ENCODE assay signal across 20 cellular contexts in genomic region chr6:6705061-6705425, GRCh38.
DNase-seq lines count a peak whose midpoint lies in the region; FAIRE-seq and TF ChIP-seq lines count a peak whose summit lies in the region.
"Had no signal": no experiment of that assay in that cellular context is flagged by ENCODE, and none has a peak within 500 bp of the region (broad histone marks: within the 10 kb centered on the region; RNA-seq: fewer than 3 reads in every experiment).

No MANE protein-coding gene starts in this region.

- TF ChIP-seq CTCF in HL-60 (IDR thresholded peaks at IDR 0.05; ENCODE audit: insufficient read depth, low read length) (no peak), Peyer's patch (IDR thresholded peaks at IDR 0.05) (no peak), keratinocyte (optimal IDR thresholded peaks at IDR 0.05 in 1 of 3, IDR thresholded peaks at IDR 0.05 in 1 of 3, conservative IDR thresholded peaks at IDR 0.05 in 1 of 3; ENCODE audit: extremely low read depth in 1 of 3, insufficient read depth in 2 of 3, low read length in 3 of 3) (no peak), dorsolateral prefrontal cortex (IDR thresholded peaks at IDR 0.05 in 54 of 56, conservative IDR thresholded peaks at IDR 0.05 in 2 of 56; ENCODE audit: low read depth in 1 of 56, partially characterized antibody in 56 of 56) (no peak)

- DNase-seq in HL-60 (ENCODE audit: low read depth in 1 of 2, low spot score in 1 of 2) (no peak), Peyer's patch (peak in 1 of 3 donors; percentile 26), keratinocyte (ENCODE audit: low read depth, low spot score) (no peak), dorsolateral prefrontal cortex (no peak), NCI-H526 (lab: John Stamatoyannopoulos, UW) (no peak), mucosa of gallbladder (ENCODE audit: low spot score) (no peak)
- no peak for DNase-seq in effector CD4-positive, alpha-beta T cell
- DNase-seq: C1 segment of cervical spinal cord; Calu3; CD4-positive, alpha-beta memory T cell; COR-L47; DMS53; DMS79 treated with DMSO at 0.1 percent for 48 hours; H9 had no signal

- H2AFZ ChIP-seq in keratinocyte (ENCODE audit: control insufficient read depth, low read length) = no peak overlapping the region
- H2AFZ ChIP-seq: GM23338 had no signal

- H3K27me3 ChIP-seq in BLaER1 (no peaks in the 10 kb centered on the region), HL-60 (ENCODE audit: insufficient read depth, poor library complexity, severe bottlenecking) (no peaks in the 10 kb centered on the region), Peyer's patch (no peaks in the 10 kb centered on the region), keratinocyte (ENCODE audit: control insufficient read depth, extremely low read depth, insufficient read depth, low read length) (no peaks in the 10 kb centered on the region), dorsolateral prefrontal cortex (no peaks in the 10 kb centered on the region)

- H3K9me3 ChIP-seq in BLaER1 (no peaks in the 10 kb centered on the region), Peyer's patch (no peaks in the 10 kb centered on the region), keratinocyte (ENCODE audit: control insufficient read depth, low read depth, low read length) (no peaks in the 10 kb centered on the region)

- no peak overlapping the region for H3K9ac ChIP-seq in BLaER1
- no peak overlapping the region for H3K9ac ChIP-seq in keratinocyte (ENCODE audit: control insufficient read depth, extremely low read depth, insufficient read depth, low read length)

- H3K4me1 ChIP-seq in BLaER1 = peaks cover 57% of the 10 kb centered on the region
- H3K4me1 ChIP-seq in Peyer's patch = peaks cover 0 to 29% (median 4%) of the 10 kb centered on the region in 4 donors
- H3K4me1 ChIP-seq in keratinocyte (ENCODE audit: control insufficient read depth, extremely low read depth, insufficient read depth, low read length) = peaks cover 37% of the 10 kb centered on the region

- H3K4me3 ChIP-seq in BLaER1 (no peak overlapping the region), HL-60 (replicated peaks; ENCODE audit: insufficient read depth, low read length) (no peak overlapping the region), Peyer's patch (no peak overlapping the region), keratinocyte (ENCODE audit: control insufficient read depth in 2 of 3, extremely low read depth in 1 of 3, insufficient read depth in 2 of 3, low read depth in 1 of 3, low read length in 3 of 3) (no peak overlapping the region), dorsolateral prefrontal cortex (no peak overlapping the region)
- H3K4me3 ChIP-seq: GM23338 had no signal

- no peak for TF ChIP-seq POLR2A in Peyer's patch (IDR thresholded peaks at IDR 0.05)

- H3K27ac ChIP-seq in BLaER1 (0 out of 2 replicates have a peak overlapping the region, but pooled peaks have one; percentile 4), HL-60 (replicated peaks) (peak overlapping the region; percentile 50; the same call in 1 of the 2 replicates), Peyer's patch (peak overlapping the region in 3 of 4 donors; percentile 61 to 94 (median 91)), keratinocyte (ENCODE audit: control insufficient read depth, insufficient read depth, low read length) (no peak overlapping the region), dorsolateral prefrontal cortex (no peak overlapping the region)
- H3K27ac ChIP-seq: 22Rv1 had no signal

- H3K36me3 ChIP-seq in BLaER1 = no peaks in the 10 kb centered on the region
- H3K36me3 ChIP-seq in Peyer's patch = no peaks in the 10 kb centered on the region
- no peaks in the 10 kb centered on the region for H3K36me3 ChIP-seq in keratinocyte (ENCODE audit: control insufficient read depth in 2 of 2, extremely low read depth in 1 of 2, insufficient read depth in 2 of 2, low read length in 2 of 2)

- H4K20me1 ChIP-seq in BLaER1 (no peaks in the 10 kb centered on the region), keratinocyte (ENCODE audit: control insufficient read depth, extremely low read depth, insufficient read depth, low read length) (no peaks in the 10 kb centered on the region)

- intact Hi-C loops in dorsolateral prefrontal cortex (cut with DNase I) = no loop called here

- peak; percentile 9 for FAIRE-seq in keratinocyte (lab: Jason Lieb, UNC)
- FAIRE-seq: A204.1, G401.6, GM12892 had no signal

- H3K4me2 ChIP-seq in BLaER1 (peak overlapping the region; percentile 84), keratinocyte (ENCODE audit: control insufficient read depth, extremely low read depth, insufficient read depth, low read depth, low read length) (no peak overlapping the region)
- H3K4me2 ChIP-seq: GM23338 had no signal

- dilution Hi-C loops in keratinocyte (cut with MboI; ENCODE audit: extremely low pct_ligation_motif_present, low sequenced_read_pairs) = no loop called here

- peaks cover 3% of the 10 kb centered on the region for H3K9me1 ChIP-seq in keratinocyte (ENCODE audit: control insufficient read depth, extremely low read depth, insufficient read depth, low read length)

- H3K79me2 ChIP-seq in keratinocyte (ENCODE audit: control insufficient read depth, insufficient read depth, low read length) = no peaks in the 10 kb centered on the region

Comparison
In these comparisons a context has a peak if more than half of its experiments do, and no peak if none do; other contexts are left out.
1. H3K27ac ChIP-seq: peak in BLaER1 (single experiment), HL-60 (single experiment) and Peyer's patch (3 of 4); none in keratinocyte (single experiment) and dorsolateral prefrontal cortex (0 of 59).